Comparison of ENCODE assay signal across 24 cellular contexts in the genomic region with DNA sequence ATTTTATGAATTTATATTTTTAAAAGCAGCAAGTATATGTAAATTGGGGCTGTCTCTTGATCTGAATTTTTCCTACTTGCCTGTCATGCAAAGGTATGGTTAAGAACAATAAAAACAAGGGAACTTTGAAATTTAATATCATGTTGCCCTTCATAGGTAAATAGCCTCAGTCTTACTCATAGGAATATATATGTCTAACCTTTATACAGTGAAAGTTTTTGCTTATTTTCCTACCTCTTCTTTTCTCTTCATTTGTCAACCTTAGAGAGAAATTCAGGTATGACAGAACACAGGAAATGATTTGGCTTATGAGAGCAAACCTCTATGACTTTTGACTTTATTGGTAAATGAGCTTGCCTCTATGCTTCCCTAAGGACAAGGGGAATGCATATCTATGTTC.
"Had no signal": no experiment of that assay in that cellular context is flagged by ENCODE, and none has a peak within 500 bp of the region (broad histone marks: within the 10 kb centered on the region; RNA-seq: fewer than 3 reads in every experiment).

No MANE protein-coding gene starts in this region.

- H3K4me1 ChIP-seq: colonic mucosa, esophagus muscularis mucosa, esophagus squamous epithelium, foreskin keratinocyte, gastrocnemius medialis, gastroesophageal sphincter, heart left ventricle, heart right ventricle had no signal

- H3K4me3 ChIP-seq: colonic mucosa, coronary artery, dorsolateral prefrontal cortex, esophagus muscularis mucosa, esophagus squamous epithelium, gastrocnemius medialis, gastroesophageal sphincter, heart left ventricle, heart right ventricle had no signal

- ATAC-seq: effector memory CD8-positive, alpha-beta T cell; esophagus mucosa; foreskin keratinocyte; gastrocnemius medialis; gastroesophageal sphincter; heart left ventricle; heart right ventricle had no signal

- H3K27ac ChIP-seq: colonic mucosa, coronary artery, dorsolateral prefrontal cortex, epithelial cell of prostate, esophagus muscularis mucosa, esophagus squamous epithelium, foreskin keratinocyte, gastrocnemius medialis, gastroesophageal sphincter, heart left ventricle, heart right ventricle had no signal

- DNase-seq: colonic mucosa; cortex of kidney; dermis blood vessel endothelial cell; dorsolateral prefrontal cortex; effector CD4-positive, alpha-beta T cell; effector CD8-positive, alpha-beta T cell; effector memory CD4-positive, alpha-beta T cell; effector memory CD8-positive, alpha-beta T cell; endodermal cell; erythroblast; esophagus squamous epithelium; foreskin fibroblast; foreskin keratinocyte; foreskin melanocyte; gastrocnemius medialis; glutamatergic neuron; head of caudate nucleus; heart left ventricle; heart right ventricle had no signal

- H3K9me3 ChIP-seq: colonic mucosa, esophagus muscularis mucosa, esophagus squamous epithelium, gastrocnemius medialis had no signal

- H3K36me3 ChIP-seq: colonic mucosa, esophagus muscularis mucosa, esophagus squamous epithelium, gastrocnemius medialis, gastroesophageal sphincter, heart left ventricle, heart right ventricle had no signal

- H3K27me3 ChIP-seq: colonic mucosa, esophagus muscularis mucosa, esophagus squamous epithelium, foreskin keratinocyte, gastrocnemius medialis, gastroesophageal sphincter, heart left ventricle, heart right ventricle had no signal
